21 cellular contexts compared by ENCODE assay signal in genomic region chr4:12446237-12446636, GRCh38.
"Had no signal": no experiment of that assay in that cellular context is flagged by ENCODE, and none has a peak within 500 bp of the region (broad histone marks: within the 10 kb centered on the region; RNA-seq: fewer than 3 reads in every experiment).

No MANE protein-coding gene starts in this region.

- ATAC-seq: activated CD8-positive, alpha-beta T cell treated with anti-CD3 and anti-CD28 coated beads for 36 hours; gastroesophageal sphincter; left lobe of liver; natural killer cell treated with Interleukin-12 subunit alpha and Interleukin-12 subunit beta and Interleukin-15 and Interleukin-18, amount 100 ng/mL, for 72 hours had no signal

- H3K4me3 Mint-ChIP-seq: activated CD4-positive, alpha-beta T cell treated with anti-CD3 and anti-CD28 coated beads, Interleukin-2, amount 10 ng/mL, durations not matched to agents 24 days and 14 days; activated CD8-positive, alpha-beta T cell treated with anti-CD3 and anti-CD28 coated beads for 36 hours; activated naive CD4-positive, alpha-beta T cell treated with anti-CD3 and anti-CD28 coated beads, Interleukin-2, amount 50 U/mL, for 24 hours; activated T-helper 1 cell treated with anti-CD3 and anti-CD28 coated beads, Interleukin-12 subunit alpha, Interleukin-12 subunit beta, Interleukin-2, Interleukin-4 antibody, amounts not matched to agents 30 ng/mL and 10 ng/mL and 1 ng/mL, durations not matched to agents 14 hours and 24 hours and 36 hours; natural killer cell treated with Interleukin-12 subunit alpha and Interleukin-12 subunit beta and Interleukin-15 and Interleukin-18, amount 100 ng/mL, for 72 hours had no signal

- H3K27me3 ChIP-seq: ascending aorta, brain microvascular endothelial cell, esophagus squamous epithelium, gastroesophageal sphincter, spleen, testis, uterus had no signal

- H3K4me3 ChIP-seq: ascending aorta, coronary artery, esophagus squamous epithelium, gastroesophageal sphincter, spleen, testis, uterus had no signal

- H3K9me3 ChIP-seq: ascending aorta, testis, uterus had no signal

- H3K4me1 ChIP-seq: ascending aorta, esophagus squamous epithelium, gastroesophageal sphincter, spleen, testis, uterus had no signal

- H3K27ac Mint-ChIP-seq: activated CD4-positive, alpha-beta T cell treated with anti-CD3 and anti-CD28 coated beads, Interleukin-2, amount 10 ng/mL, durations not matched to agents 24 days and 14 days; activated CD8-positive, alpha-beta T cell treated with anti-CD3 and anti-CD28 coated beads for 36 hours; activated naive CD4-positive, alpha-beta T cell treated with anti-CD3 and anti-CD28 coated beads, Interleukin-2, amount 50 U/mL, for 24 hours; activated T-helper 1 cell treated with anti-CD3 and anti-CD28 coated beads, Interleukin-12 subunit alpha, Interleukin-12 subunit beta, Interleukin-2, Interleukin-4 antibody, amounts not matched to agents 30 ng/mL and 10 ng/mL and 1 ng/mL, durations not matched to agents 14 hours and 24 hours and 36 hours; natural killer cell treated with Interleukin-12 subunit alpha and Interleukin-12 subunit beta and Interleukin-15 and Interleukin-18, amount 100 ng/mL, for 72 hours had no signal

- H3K4me1 Mint-ChIP-seq: activated CD4-positive, alpha-beta T cell treated with anti-CD3 and anti-CD28 coated beads, Interleukin-2, amount 10 ng/mL, durations not matched to agents 24 days and 14 days; activated naive CD4-positive, alpha-beta T cell treated with anti-CD3 and anti-CD28 coated beads, Interleukin-2, amount 50 U/mL, for 24 hours had no signal

- H3K27ac ChIP-seq: ascending aorta, brain microvascular endothelial cell, coronary artery, esophagus squamous epithelium, gastroesophageal sphincter, spleen, testis had no signal

- DNase-seq: activated CD4-positive, alpha-beta T cell treated with anti-CD3 and anti-CD28 coated beads, Interleukin-2, amount 10 ng/mL, durations not matched to agents 24 days and 14 days; activated CD8-positive, alpha-beta T cell treated with anti-CD3 and anti-CD28 coated beads for 36 hours; activated gamma-delta T cell treated with Interleukin-2 at 50 U/mL for 16 hours; brain microvascular endothelial cell; esophagus squamous epithelium; head of caudate nucleus; occipital lobe; spleen; stimulated activated CD4-positive, alpha-beta T cell treated with anti-CD3 and anti-CD28 coated beads, Interleukin-4, amount 100 ng/mL, for 1 hour; stimulated activated naive CD4-positive, alpha-beta T cell; SW 1271; testis; trophoblast cell; uterus had no signal

- H3K36me3 Mint-ChIP-seq: activated naive CD4-positive, alpha-beta T cell treated with anti-CD3 and anti-CD28 coated beads, Interleukin-2, amount 50 U/mL, for 24 hours; natural killer cell treated with Interleukin-12 subunit alpha and Interleukin-12 subunit beta and Interleukin-15 and Interleukin-18, amount 100 ng/mL, for 72 hours had no signal

- H3K27me3 Mint-ChIP-seq: activated CD4-positive, alpha-beta T cell treated with anti-CD3 and anti-CD28 coated beads, Interleukin-2, amount 10 ng/mL, durations not matched to agents 24 days and 14 days; activated CD8-positive, alpha-beta T cell treated with anti-CD3 and anti-CD28 coated beads for 36 hours; activated naive CD4-positive, alpha-beta T cell treated with anti-CD3 and anti-CD28 coated beads, Interleukin-2, amount 50 U/mL, for 24 hours; natural killer cell treated with Interleukin-12 subunit alpha and Interleukin-12 subunit beta and Interleukin-15 and Interleukin-18, amount 100 ng/mL, for 72 hours had no signal
